In genomic region chr3:16174389-16174788, GRCh38 we compare ENCODE assay signal across 9 cellular contexts. TPM values are rescaled to one million over a fixed set of nuclear protein-coding genes. Genes with fewer than 3 reads are reported as not detected.
DNase-seq lines count a peak whose midpoint lies in the region; ATAC-seq and TF ChIP-seq lines count a peak whose summit lies in the region.
"Had no signal": no experiment of that assay in that cellular context is flagged by ENCODE, and none has a peak within 500 bp of the region (broad histone marks: within the 10 kb centered on the region; RNA-seq: fewer than 3 reads in every experiment).

Gene GALNT15, plus strand, starts transcription at chr3:16174680. Its CDS starts 472 bp downstream, at chr3:16175152.

- no peaks in the 10 kb centered on the region for H3K9me3 Mint-ChIP-seq in chondrocyte (ENCODE audit: low read depth)
- H3K9me3 Mint-ChIP-seq in activated naive CD8-positive, alpha-beta T cell treated with anti-CD3 and anti-CD28 coated beads, Interleukin-2, amount 50 U/mL, for 24 hours = peaks cover 4% of the 10 kb centered on the region

- peaks cover 50% of the 10 kb centered on the region for H3K4me1 Mint-ChIP-seq in chondrocyte (ENCODE audit: low read depth)
- H3K4me1 Mint-ChIP-seq in activated naive CD8-positive, alpha-beta T cell treated with anti-CD3 and anti-CD28 coated beads, Interleukin-2, amount 50 U/mL, for 24 hours = no peaks in the 10 kb centered on the region

- H3K4me3 Mint-ChIP-seq in chondrocyte (ENCODE audit: unreplicated experiment) = peak within 1 kb of the TSS; percentile 47
- no peak within 1 kb of the TSS for H3K4me3 Mint-ChIP-seq in activated naive CD8-positive, alpha-beta T cell treated with anti-CD3 and anti-CD28 coated beads, Interleukin-2, amount 50 U/mL, for 24 hours

- H3K27me3 Mint-ChIP-seq in chondrocyte (ENCODE audit: low read depth) = peaks cover 1% of the 10 kb centered on the region
- H3K27me3 Mint-ChIP-seq in activated naive CD8-positive, alpha-beta T cell treated with anti-CD3 and anti-CD28 coated beads, Interleukin-2, amount 50 U/mL, for 24 hours = peaks cover 15% of the 10 kb centered on the region

- no peak for TF ChIP-seq CTCF in chondrocyte (IDR thresholded peaks at IDR 0.05)

- H3K27ac Mint-ChIP-seq in chondrocyte (ENCODE audit: unreplicated experiment) = peak within 1 kb of the TSS; percentile 66
- H3K27ac Mint-ChIP-seq in activated naive CD8-positive, alpha-beta T cell treated with anti-CD3 and anti-CD28 coated beads, Interleukin-2, amount 50 U/mL, for 24 hours = no peak within 1 kb of the TSS

- DNase-seq in LHCN-M2 (ENCODE audit: low read depth) (peak; percentile 99), chondrocyte (ENCODE audit: low spot score) (no peak), kidney tubule cell (ENCODE audit: low spot score) (peak; percentile 68), stromal cell of bone marrow (ENCODE audit: low read depth) (peak; percentile 99), SW480 (ENCODE audit: low spot score) (no peak), NCI-H2227 (lab: John Stamatoyannopoulos, UW; ENCODE audit: unreplicated experiment) (no peak)
- DNase-seq in activated naive CD8-positive, alpha-beta T cell treated with anti-CD3 and anti-CD28 coated beads, Interleukin-2, amount 50 U/mL, for 24 hours = no peak
- DNase-seq: NCI-H2227 treated with DMSO at 0.1 percent for 48 hours had no signal

- H3K36me3 Mint-ChIP-seq in chondrocyte (ENCODE audit: low read depth) = no peaks in the 10 kb centered on the region
- H3K36me3 Mint-ChIP-seq in activated naive CD8-positive, alpha-beta T cell treated with anti-CD3 and anti-CD28 coated beads, Interleukin-2, amount 50 U/mL, for 24 hours (ENCODE audit: low read depth) = no peaks in the 10 kb centered on the region

- no peak for ATAC-seq in activated naive CD8-positive, alpha-beta T cell treated with anti-CD3 and anti-CD28 coated beads, Interleukin-2, amount 50 U/mL, for 24 hours
- no peak for ATAC-seq in HG02981 (IDR thresholded peaks at IDR 0.05; ENCODE audit: unreplicated experiment)

RNA-seq across cellular contexts. Expression of gene GALNT15, which starts in this region (rescaled TPM):
- total RNA-seq in LHCN-M2 (2014; rRNA removed) (2.1 and 3.1 TPM in 2 replicates), chondrocyte (0.28 to 1.2 TPM (median 0.40 TPM) in 3 replicates)
- 0.97 TPM for polyA plus RNA-seq in LHCN-M2 (2012)

Comparison
In these comparisons a context has a peak if more than half of its experiments do, and no peak if none do; other contexts are left out.
1. DNase-seq: peak in LHCN-M2 (single experiment), kidney tubule cell (single experiment) and stromal cell of bone marrow (single experiment); none in chondrocyte (single experiment), SW480 (single experiment), NCI-H2227 (single experiment) and activated naive CD8-positive, alpha-beta T cell treated with anti-CD3 and anti-CD28 coated beads, Interleukin-2, amount 50 U/mL, for 24 hours (single experiment).